Comparison of ENCODE assay signal across 8 cellular contexts in the genomic region with DNA sequence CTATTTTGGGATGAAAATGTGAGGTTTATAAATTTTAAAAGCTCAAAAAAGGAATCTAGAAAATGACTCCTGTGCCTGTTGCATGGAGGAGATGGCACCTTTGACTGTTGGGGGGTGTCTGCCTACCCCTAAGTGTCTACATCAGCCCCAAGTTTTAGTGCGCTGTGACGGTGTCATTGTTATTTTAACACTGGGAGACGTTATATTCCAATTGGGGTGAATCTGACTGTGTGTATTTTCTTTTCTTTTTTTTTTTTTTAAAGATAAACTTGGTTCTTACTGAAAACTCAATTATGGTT. TPM values are rescaled to one million over a fixed set of nuclear protein-coding genes. Genes with fewer than 3 reads are reported as not detected.
A peak's percentile ranks its signal among the peaks of the same experiment; 100 is the strongest.
DNase-seq lines count a peak whose midpoint lies in the region; ATAC-seq and TF ChIP-seq lines count a peak whose summit lies in the region.

No MANE protein-coding gene starts in this region.

- H3K27ac ChIP-seq in heart left ventricle: peak overlapping the region; percentile 77 to 97 (median 87)
- peak overlapping the region; percentile 41 to 62 for H3K27ac ChIP-seq in tibial artery

- WGBS in heart left ventricle, 4 donors: 54 to 74% (median 68%) methylated on average over 3 of the region's 3 CpGs

- no peak for TF ChIP-seq POLR2A in heart left ventricle (IDR thresholded peaks at IDR 0.05)

- ATAC-seq in heart left ventricle (no peak), left ventricle myocardium superior (no peak), GM18517 (IDR thresholded peaks at IDR 0.05; ENCODE audit: unreplicated experiment) (no peak), GM21447 (IDR thresholded peaks at IDR 0.05; ENCODE audit: unreplicated experiment) (no peak)

- intact Hi-C loops in heart left ventricle (cut with DNase I): loop anchor here in 4 of 10 donors (2.0 kb wide), 3 partner anchors 28 to 36 kb away; no protein-coding TSS in a partner anchor
- intact Hi-C loops in left ventricle myocardium superior (cut with micrococcal nuclease): no loop called here
- intact Hi-C loops in tibial artery (cut with DNase I; ENCODE audit: low total_unique reads): no loop called here

- CTCF ChIA-PET in activated naive CD4-positive, alpha-beta T cell treated with anti-CD3 and anti-CD28 coated beads, Interleukin-2, amount 10 ng/mL, durations not matched to agents 7 days and 5 days (lab: Charles Lee): interaction anchor here (1.3 kb wide), 1 partner anchor 82 kb away, joined by 3 read pairs; no protein-coding TSS in a partner anchor

- no peaks in the 10 kb centered on the region for H3K27me3 ChIP-seq in heart left ventricle
- no peaks in the 10 kb centered on the region for H3K27me3 ChIP-seq in tibial artery

- H3K4me1 Mint-ChIP-seq in activated naive CD4-positive, alpha-beta T cell treated with anti-CD3 and anti-CD28 coated beads, Interleukin-2, amount 10 ng/mL, durations not matched to agents 7 days and 5 days: peaks cover 66% of the 10 kb centered on the region

- no peaks in the 10 kb centered on the region for H3K27me3 Mint-ChIP-seq in activated naive CD4-positive, alpha-beta T cell treated with anti-CD3 and anti-CD28 coated beads, Interleukin-2, amount 10 ng/mL, durations not matched to agents 7 days and 5 days

- no peak for TF ChIP-seq CTCF in heart left ventricle (IDR thresholded peaks at IDR 0.05)
- TF ChIP-seq CTCF in tibial artery (IDR thresholded peaks at IDR 0.05): no peak

- H3K4me3 Mint-ChIP-seq in activated naive CD4-positive, alpha-beta T cell treated with anti-CD3 and anti-CD28 coated beads, Interleukin-2, amount 10 ng/mL, durations not matched to agents 7 days and 5 days: peak overlapping the region; percentile 91

- H3K4me3 ChIP-seq in heart left ventricle (peak overlapping the region; percentile 8 to 77 (median 54)), tibial artery (peak overlapping the region; percentile 33 to 39)

- peak overlapping the region; percentile 99 for H3K27ac Mint-ChIP-seq in activated naive CD4-positive, alpha-beta T cell treated with anti-CD3 and anti-CD28 coated beads, Interleukin-2, amount 10 ng/mL, durations not matched to agents 7 days and 5 days

- no peaks in the 10 kb centered on the region for H3K9me3 ChIP-seq in heart left ventricle
- H3K9me3 ChIP-seq in tibial artery: no peaks in the 10 kb centered on the region

- no peaks in the 10 kb centered on the region for H3K9me3 Mint-ChIP-seq in activated naive CD4-positive, alpha-beta T cell treated with anti-CD3 and anti-CD28 coated beads, Interleukin-2, amount 10 ng/mL, durations not matched to agents 7 days and 5 days

- DNase-seq in heart left ventricle (no peak), left ventricle myocardium superior (no peak), kidney glomerular epithelial cell (lab: John Stamatoyannopoulos, UW) (peak; percentile 38), tibial artery (no peak), HT-29 (ENCODE audit: low spot score) (no peak)
- peak; percentile 39 for DNase-seq in activated naive CD4-positive, alpha-beta T cell treated with anti-CD3 and anti-CD28 coated beads, Interleukin-2, amount 10 ng/mL, durations not matched to agents 7 days and 5 days

- no peaks in the 10 kb centered on the region for H3K36me3 ChIP-seq in heart left ventricle
- no peaks in the 10 kb centered on the region for H3K36me3 ChIP-seq in tibial artery

- H3K4me1 ChIP-seq in heart left ventricle (peaks cover 0 to 54% (median 19%) of the 10 kb centered on the region in 12 donors), tibial artery (peaks cover 0 to 21% (median 0%) of the 10 kb centered on the region in 4 donors)

- H3K36me3 Mint-ChIP-seq in activated naive CD4-positive, alpha-beta T cell treated with anti-CD3 and anti-CD28 coated beads, Interleukin-2, amount 10 ng/mL, durations not matched to agents 7 days and 5 days: peaks cover 21% of the 10 kb centered on the region

RNA-seq across cellular contexts. Expression of a gene that starts 0.5 kb away (rescaled TPM):
- total RNA-seq in heart left ventricle: 100 to 1,000 TPM in 2 of 9 donors, 10 to 100 TPM in 7; 30.3 to 214 (median 54.7) TPM
- polyA plus RNA-seq in heart left ventricle: 10 to 100 TPM; 28.8 to 95.6 TPM
- 42.8 TPM for total RNA-seq in left ventricle myocardium superior
- 0.13 TPM in 1 of 2 replicates, not detected in the other for total RNA-seq in HT-29 (2014; rRNA removed; shearing (Covaris generic))

RNA-seq across cellular contexts. Expression of a gene that starts 35.6 kb away (rescaled TPM):
- total RNA-seq in heart left ventricle (10 to 100 TPM; 15.5 to 42.3 (median 34.8) TPM), left ventricle myocardium superior (37.3 TPM)
- 10 to 100 TPM; 16.0 to 33.5 TPM for polyA plus RNA-seq in heart left ventricle
- total RNA-seq in HT-29 (2014; rRNA removed; shearing (Covaris generic)): 10.3 TPM in 2 replicates

Comparison
In these comparisons a context has a peak if more than half of its experiments do, and no peak if none do; other contexts are left out.
1. DNase-seq: peak in activated naive CD4-positive, alpha-beta T cell treated with anti-CD3 and anti-CD28 coated beads, Interleukin-2, amount 10 ng/mL, durations not matched to agents 7 days and 5 days (single experiment) and kidney glomerular epithelial cell (single experiment); none in heart left ventricle (0 of 5), left ventricle myocardium superior (single experiment), tibial artery (0 of 2) and HT-29 (single experiment).
2. RNA of a gene that starts 0.5 kb away (total RNA-seq): 30.3 to 214 TPM in heart left ventricle and 42.8 TPM in left ventricle myocardium superior (single experiment); 0.13 TPM in HT-29; every median in the first group is over 10 times any median in the second.